ENCODE assay signal across 4 cellular contexts in the genomic region with DNA sequence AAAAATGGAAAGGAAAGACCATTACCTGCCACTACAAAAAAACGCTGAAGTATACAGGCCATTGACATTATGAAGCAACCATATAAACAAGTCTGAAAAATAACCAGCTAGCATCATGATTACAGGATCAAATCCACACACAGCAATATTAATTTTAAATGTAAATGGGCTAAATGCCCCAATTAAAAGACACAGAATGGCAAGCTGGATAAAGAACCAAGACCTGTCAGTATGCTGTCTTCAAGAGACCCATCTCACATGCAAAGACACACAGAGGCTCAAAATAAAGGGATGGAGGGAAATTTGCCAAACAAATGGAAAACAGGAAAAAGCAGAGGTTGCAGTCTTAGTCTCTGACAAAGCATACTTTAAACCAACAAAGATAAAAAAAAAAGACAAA. TPM values are rescaled to one million over a fixed set of nuclear protein-coding genes. Genes with fewer than 3 reads are reported as not detected.
"Had no signal": no experiment of that assay in that cellular context is flagged by ENCODE, and none has a peak within 500 bp of the region (broad histone marks: within the 10 kb centered on the region; RNA-seq: fewer than 3 reads in every experiment).

No MANE protein-coding gene starts in this region.

RNA-seq across cellular contexts. Expression of a gene that starts 33.9 kb away (rescaled TPM):
- total RNA-seq: aorta, cardiac muscle cell, cerebellum had no signal
- polyA plus RNA-seq: adrenal gland, aorta, cardiac muscle cell had no signal
